Comparison of ENCODE assay signal across 18 cellular contexts in genomic region chr5:145776886-145777285, GRCh38. TPM values are rescaled to one million over a fixed set of nuclear protein-coding genes. Genes with fewer than 3 reads are reported as not detected.
DNase-seq lines count a peak whose midpoint lies in the region; ATAC-seq, FAIRE-seq and TF ChIP-seq lines count a peak whose summit lies in the region.
"Had no signal": no experiment of that assay in that cellular context is flagged by ENCODE, and none has a peak within 500 bp of the region (broad histone marks: within the 10 kb centered on the region; RNA-seq: fewer than 3 reads in every experiment).

No MANE protein-coding gene starts in this region.

- H3K9ac ChIP-seq in neuronal stem cell (ENCODE audit: low read depth, low read length, poor library complexity) (no peak overlapping the region), neural progenitor cell (no peak overlapping the region)

- H3K4me1 ChIP-seq in neuronal stem cell (ENCODE audit: control insufficient read depth in 2 of 2, insufficient read depth in 1 of 2, low read depth in 1 of 2, low read length in 2 of 2): peaks cover 9 to 10% of the 10 kb centered on the region in 2 donors
- H3K4me1 ChIP-seq in neural progenitor cell: peaks cover 39% of the 10 kb centered on the region
- H3K4me1 ChIP-seq in CD8-positive, alpha-beta memory T cell (ENCODE audit: insufficient read depth, low read length): no peaks in the 10 kb centered on the region

- H3K9me3 ChIP-seq in neuronal stem cell (replicated peaks in 1 of 2; ENCODE audit: control insufficient read depth in 2 of 2, insufficient read depth in 1 of 2, low read depth in 1 of 2, low read length in 2 of 2) (peaks cover 16 to 22% of the 10 kb centered on the region in 2 donors), neural progenitor cell (ENCODE audit: low read depth) (no peaks in the 10 kb centered on the region)
- no peaks in the 10 kb centered on the region for H3K9me3 ChIP-seq in CD8-positive, alpha-beta memory T cell (ENCODE audit: low read length)

- no peak for ATAC-seq in stimulated activated naive CD8-positive, alpha-beta T cell treated with anti-CD3 and anti-CD28 coated beads, Interleukin-15, amount 100 ng/mL, for 72 hours

- no peak overlapping the region for H3K27ac Mint-ChIP-seq in stimulated activated naive CD8-positive, alpha-beta T cell treated with anti-CD3 and anti-CD28 coated beads, Interleukin-15, amount 100 ng/mL, for 72 hours
- H3K27ac Mint-ChIP-seq in neural progenitor cell: no peak overlapping the region
- H3K27ac Mint-ChIP-seq in CD8-positive, alpha-beta memory T cell: no peak overlapping the region
- H3K27ac Mint-ChIP-seq: CD4-positive, alpha-beta memory T cell; T-helper 2 cell treated with Interferon-gamma antibody and Interleukin-4, amounts not matched to agents 5 μg/mL and 100 μg/mL, for 36 hours had no signal

- no peak overlapping the region for H2AK5ac ChIP-seq in neuronal stem cell (ENCODE audit: low read depth, low read length)

- no peak overlapping the region for H2BK120ac ChIP-seq in neuronal stem cell (ENCODE audit: low read depth, low read length)

- no peak overlapping the region for H2BK5ac ChIP-seq in neuronal stem cell (ENCODE audit: low read length)

- no peak overlapping the region for H3K4ac ChIP-seq in neuronal stem cell (ENCODE audit: low read length)

- TF ChIP-seq CTCF in neural progenitor cell (IDR thresholded peaks at IDR 0.05) (no peak), GM10266 (IDR thresholded peaks at IDR 0.05; ENCODE audit: control insufficient read depth, insufficient read depth, low read depth, missing control alignments) (no peak)

- H3K18ac ChIP-seq in neuronal stem cell (ENCODE audit: low read length): peak overlapping the region; percentile 37

- no peak overlapping the region for H2BK15ac ChIP-seq in neuronal stem cell (ENCODE audit: low read length)

- no peaks in the 10 kb centered on the region for H3K4me1 Mint-ChIP-seq in stimulated activated naive CD8-positive, alpha-beta T cell treated with anti-CD3 and anti-CD28 coated beads, Interleukin-15, amount 100 ng/mL, for 72 hours
- H3K4me1 Mint-ChIP-seq in neural progenitor cell: peaks cover 18% of the 10 kb centered on the region
- H3K4me1 Mint-ChIP-seq in CD8-positive, alpha-beta memory T cell: no peaks in the 10 kb centered on the region
- H3K4me1 Mint-ChIP-seq: CD4-positive, alpha-beta memory T cell had no signal

- peak; percentile 58 for FAIRE-seq in RCC 7860 (lab: Jason Lieb, UNC)
- FAIRE-seq: islet of Langerhans had no signal

- no peak overlapping the region for H4K91ac ChIP-seq in neuronal stem cell (ENCODE audit: low read depth, low read length, poor library complexity)

- WGBS in neuronal stem cell (ENCODE audit: extremely low coverage in 2 of 2, insufficient read length in 2 of 2, insufficient replicate concordance in 1 of 2), 2 donors: no CpG with 5 or more reads among the region's 2 CpGs

- POLR2A ChIA-PET in CD8-positive, alpha-beta memory T cell (lab: Charles Lee): no interaction called here

- H3K36me3 ChIP-seq in neuronal stem cell (replicated peaks in 1 of 2; ENCODE audit: control insufficient read depth in 2 of 2, insufficient read depth in 2 of 2, low read length in 2 of 2): peaks cover 0 to 2% of the 10 kb centered on the region in 2 donors
- no peaks in the 10 kb centered on the region for H3K36me3 ChIP-seq in neural progenitor cell
- no peaks in the 10 kb centered on the region for H3K36me3 ChIP-seq in CD8-positive, alpha-beta memory T cell (ENCODE audit: insufficient read depth, low read length)

- no peak overlapping the region for H3K4me2 ChIP-seq in neuronal stem cell (ENCODE audit: insufficient read depth, low read length, poor library complexity, severe bottlenecking)
- H3K4me2 ChIP-seq in neural progenitor cell: no peak overlapping the region

- H2AFZ ChIP-seq in neuronal stem cell (ENCODE audit: low read length): no peak overlapping the region
- H2AFZ ChIP-seq in neural progenitor cell (replicated peaks): no peak overlapping the region

- no peaks in the 10 kb centered on the region for H3K79me1 ChIP-seq in neuronal stem cell (ENCODE audit: low read depth, low read length)

- CTCF ChIA-PET in CD8-positive, alpha-beta memory T cell (lab: Charles Lee): no interaction called here

- H3F3A ChIP-seq in neural progenitor cell (ENCODE audit: low read depth): peaks cover 26% of the 10 kb centered on the region

- H3K4me3 ChIP-seq in neuronal stem cell (ENCODE audit: low read length in 2 of 2): no peak overlapping the region
- H3K4me3 ChIP-seq in neural progenitor cell: no peak overlapping the region
- no peak overlapping the region for H3K4me3 ChIP-seq in CD8-positive, alpha-beta memory T cell (ENCODE audit: low read length)

- no peaks in the 10 kb centered on the region for H3K27me3 Mint-ChIP-seq in stimulated activated naive CD8-positive, alpha-beta T cell treated with anti-CD3 and anti-CD28 coated beads, Interleukin-15, amount 100 ng/mL, for 72 hours
- H3K27me3 Mint-ChIP-seq in neural progenitor cell (ENCODE audit: insufficient read depth, low read depth): peaks cover 4% of the 10 kb centered on the region
- no peaks in the 10 kb centered on the region for H3K27me3 Mint-ChIP-seq in CD8-positive, alpha-beta memory T cell
- H3K27me3 Mint-ChIP-seq: CD4-positive, alpha-beta memory T cell had no signal

- DNase-seq in EH (ENCODE audit: low read depth) (peak; percentile 63), RCC 7860 (ENCODE audit: low spot score) (peak; percentile 34), neuronal stem cell (ENCODE audit: low spot score) (no peak), neural progenitor cell (ENCODE audit: low spot score) (no peak), GM10266 (ENCODE audit: extremely low spot score) (no peak)
- DNase-seq in stimulated activated naive CD8-positive, alpha-beta T cell treated with anti-CD3 and anti-CD28 coated beads, Interleukin-15, amount 100 ng/mL, for 72 hours: no peak
- DNase-seq in CD8-positive, alpha-beta memory T cell: no peak
- DNase-seq: CD4-positive, alpha-beta memory T cell; glutamatergic neuron; mesenchymal stem cell; NCI-H2107; NCI-H82; stimulated activated CD4-positive, alpha-beta T cell treated with anti-CD3 and anti-CD28 coated beads, Interleukin-2, amount 100 ng/mL, for 48 hours had no signal

- H3K9me3 Mint-ChIP-seq in stimulated activated naive CD8-positive, alpha-beta T cell treated with anti-CD3 and anti-CD28 coated beads, Interleukin-15, amount 100 ng/mL, for 72 hours: no peaks in the 10 kb centered on the region
- H3K9me3 Mint-ChIP-seq in neural progenitor cell: peaks cover 9% of the 10 kb centered on the region
- H3K9me3 Mint-ChIP-seq in CD8-positive, alpha-beta memory T cell: no peaks in the 10 kb centered on the region
- H3K9me3 Mint-ChIP-seq: T-helper 2 cell treated with Interferon-gamma antibody and Interleukin-4, amounts not matched to agents 5 μg/mL and 100 μg/mL, for 36 hours had no signal

- H3K27ac ChIP-seq in cingulate gyrus (ENCODE audit: low read depth, low read length): peak overlapping the region; percentile 23
- H3K27ac ChIP-seq in neuronal stem cell (replicated peaks; ENCODE audit: low read length): no peak overlapping the region
- no peak overlapping the region for H3K27ac ChIP-seq in neural progenitor cell
- no peak overlapping the region for H3K27ac ChIP-seq in CD8-positive, alpha-beta memory T cell (ENCODE audit: low read depth, low read length)

- peaks cover 0 to 3% (median 0%) of the 10 kb centered on the region in 3 experiments for H3K27me3 ChIP-seq in neuronal stem cell (ENCODE audit: control insufficient read depth in 3 of 3, insufficient read depth in 3 of 3, low read depth in 1 of 3, low read length in 3 of 3)
- H3K27me3 ChIP-seq in neural progenitor cell: no peaks in the 10 kb centered on the region
- H3K27me3 ChIP-seq in CD8-positive, alpha-beta memory T cell (ENCODE audit: insufficient read depth, low read length, poor library complexity, severe bottlenecking): no peaks in the 10 kb centered on the region

- H4K20me1 ChIP-seq in neural progenitor cell (ENCODE audit: low read depth): no peaks in the 10 kb centered on the region

- H3K4me3 Mint-ChIP-seq in stimulated activated naive CD8-positive, alpha-beta T cell treated with anti-CD3 and anti-CD28 coated beads, Interleukin-15, amount 100 ng/mL, for 72 hours: no peak overlapping the region
- no peak overlapping the region for H3K4me3 Mint-ChIP-seq in neural progenitor cell
- no peak overlapping the region for H3K4me3 Mint-ChIP-seq in CD8-positive, alpha-beta memory T cell
- H3K4me3 Mint-ChIP-seq: brain; CD4-positive, alpha-beta memory T cell; T-helper 2 cell treated with Interferon-gamma antibody and Interleukin-4, amounts not matched to agents 5 μg/mL and 100 μg/mL, for 36 hours had no signal

- no peak overlapping the region for H3K23ac ChIP-seq in neuronal stem cell (ENCODE audit: low read depth, low read length, poor library complexity)

- H3K36me3 Mint-ChIP-seq in neural progenitor cell: peaks cover 4% of the 10 kb centered on the region
- H3K36me3 Mint-ChIP-seq in CD8-positive, alpha-beta memory T cell: no peaks in the 10 kb centered on the region
- H3K36me3 Mint-ChIP-seq: CD4-positive, alpha-beta memory T cell had no signal

- no peak overlapping the region for H4K8ac ChIP-seq in neuronal stem cell (ENCODE audit: low read depth, low read length)

- H3K79me2 ChIP-seq in neural progenitor cell (ENCODE audit: low read depth): no peaks in the 10 kb centered on the region

- H2BK12ac ChIP-seq in neuronal stem cell (ENCODE audit: low read length): no peak overlapping the region

- no peak overlapping the region for H3K14ac ChIP-seq in neuronal stem cell (ENCODE audit: low read length)

RNA-seq across cellular contexts. Expression of gene PRELID2, which starts 58.3 kb away (rescaled TPM):
- polyA plus RNA-seq in neuronal stem cell (2013, experiment 1 of 2): 16.2 TPM
- 16.6 TPM for polyA plus RNA-seq in neuronal stem cell (2013, experiment 2 of 2)
- total RNA-seq in neural progenitor cell (ENCODE audit: low replicate concordance): 25.9 and 30.3 TPM in 2 replicates
- 1 to 10 TPM in 1 of 2 experiments, under 1 TPM in 1; 0.92 to 1.2 TPM for total RNA-seq in CD8-positive, alpha-beta memory T cell
- 1.6 TPM for polyA plus RNA-seq in CD8-positive, alpha-beta memory T cell
- polyA plus RNA-seq: neural cell had no signal

Comparison
In these comparisons a context has a peak if more than half of its experiments do, and no peak if none do; other contexts are left out.
1. DNase-seq: peak in EH (single experiment) and RCC 7860 (single experiment); none in neuronal stem cell (single experiment), stimulated activated naive CD8-positive, alpha-beta T cell treated with anti-CD3 and anti-CD28 coated beads, Interleukin-15, amount 100 ng/mL, for 72 hours (0 of 2), neural progenitor cell (single experiment), GM10266 (single experiment) and CD8-positive, alpha-beta memory T cell (0 of 5).
2. RNA of gene PRELID2, which starts 58.3 kb away (total RNA-seq): 25.9 to 30.3 TPM in neural progenitor cell; 0.92 to 1.2 TPM in CD8-positive, alpha-beta memory T cell; every median in the first group is over 10 times any median in the second.